In the genomic region with DNA sequence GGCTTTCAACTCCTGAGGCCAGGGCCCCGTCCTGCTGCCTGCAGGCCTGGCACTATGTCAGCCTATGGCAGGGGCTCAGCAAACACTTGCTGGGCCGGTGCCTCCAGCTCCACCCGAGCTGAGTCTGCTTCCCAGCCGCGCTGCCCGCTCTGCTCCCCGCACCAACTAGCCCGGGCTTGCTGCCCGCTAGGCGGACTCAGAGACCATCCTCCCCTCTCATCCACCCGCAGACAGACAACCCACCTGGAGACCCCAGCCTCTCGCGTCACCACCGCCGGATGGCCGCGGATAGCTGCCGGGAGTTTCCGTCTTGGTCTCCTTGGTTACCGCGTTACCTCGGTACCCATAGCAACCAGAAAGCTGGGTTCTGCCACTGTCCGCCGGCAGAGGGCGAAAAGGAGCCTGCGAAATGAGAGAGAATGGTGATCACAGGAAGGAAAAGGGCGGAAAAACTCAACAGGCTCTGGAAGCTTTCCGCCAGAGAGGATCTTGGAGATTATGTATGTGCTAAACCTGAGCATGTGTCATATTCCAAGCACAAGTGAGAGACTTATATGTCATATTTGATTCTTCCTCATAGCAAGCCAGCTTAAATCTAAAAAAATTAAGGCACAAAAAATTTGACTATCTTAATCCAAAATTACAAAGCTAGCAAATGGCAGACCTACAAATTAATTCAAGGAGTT, we compare ENCODE assay signal across 8 cellular contexts. TPM values are rescaled to one million over a fixed set of nuclear protein-coding genes. Genes with fewer than 3 reads are reported as not detected.
DNase-seq lines count a peak whose midpoint lies in the region; ATAC-seq and TF ChIP-seq lines count a peak whose summit lies in the region.

ZBBX (minus strand) TSS at position 294 of the 686 bp plus-strand sequence. CDS start 7,396 bp downstream, outside the sequence.

- H3K36me3 ChIP-seq in adrenal gland (replicated peaks in 1 of 2): no peaks in the 10 kb centered on the region
- H3K36me3 ChIP-seq in right atrium auricular region: no peaks in the 10 kb centered on the region
- no peaks in the 10 kb centered on the region for H3K36me3 ChIP-seq in vagina

- DNase-seq in NCI-H1436 (lab: John Stamatoyannopoulos, UW) (peak; percentile 87), T follicular helper cell (ENCODE audit: low read depth) (peak; percentile 76), adrenal gland (peak; percentile 81 to 96 (median 88)), right atrium auricular region (ENCODE audit: low spot score) (peak; percentile 84), pulmonary artery endothelial cell (ENCODE audit: low read depth, low spot score) (peak; percentile 17), vagina (ENCODE audit: extremely low spot score in 2 of 2) (no peak)

- ATAC-seq in HG02840 (IDR thresholded peaks at IDR 0.05; ENCODE audit: low FRiP score, unreplicated experiment): peak; percentile 100

- H3K4me3 ChIP-seq in adrenal gland (peak within 1 kb of the TSS in 1 of 4 donors; percentile 47), right atrium auricular region (peak within 1 kb of the TSS; percentile 34 to 42), vagina (peak within 1 kb of the TSS; percentile 11 to 23)

- H3K27me3 ChIP-seq in adrenal gland (no peaks in the 10 kb centered on the region), right atrium auricular region (no peaks in the 10 kb centered on the region), vagina (no peaks in the 10 kb centered on the region)

- H3K4me1 ChIP-seq in adrenal gland (replicated peaks in 1 of 2) (peaks cover 0 to 4% of the 10 kb centered on the region in 2 donors), right atrium auricular region (peaks cover 0 to 7% of the 10 kb centered on the region in 2 donors), vagina (no peaks in the 10 kb centered on the region)

- H3K9me3 ChIP-seq in adrenal gland (replicated peaks in 1 of 3) (peaks cover 0 to 4% (median 0%) of the 10 kb centered on the region in 3 donors), right atrium auricular region (no peaks in the 10 kb centered on the region), vagina (no peaks in the 10 kb centered on the region)

- peak; percentile 92 for TF ChIP-seq CTCF in GM12873 (IDR thresholded peaks at IDR 0.05; ENCODE audit: insufficient read depth, low read depth, low read length, missing control alignments)
- TF ChIP-seq CTCF in adrenal gland (IDR thresholded peaks at IDR 0.05): peak; percentile 86 to 95 (median 90)
- TF ChIP-seq CTCF in right atrium auricular region (IDR thresholded peaks at IDR 0.05): peak; percentile 79 to 86
- peak in 2 of 3 experiments; percentile 38 to 62 for TF ChIP-seq CTCF in vagina (IDR thresholded peaks at IDR 0.05)

- H3K27ac ChIP-seq in adrenal gland (no peak within 1 kb of the TSS), right atrium auricular region (no peak within 1 kb of the TSS), vagina (no peak within 1 kb of the TSS)

- WGBS in adrenal gland, 4 donors: 1 to 4% (median 3%) methylated on average over 7 to 28 of the region's 28 CpGs

- intact Hi-C loops in adrenal gland (cut with DNase I): loop anchor here in 1 of 2 donors (10.0 kb wide), 1 partner anchor 305 kb away; no protein-coding TSS in a partner anchor
- intact Hi-C loops in vagina (cut with DNase I): no loop called here

- TF ChIP-seq POLR2A in adrenal gland (IDR thresholded peaks at IDR 0.05): no peak
- no peak for TF ChIP-seq POLR2A in vagina (IDR thresholded peaks at IDR 0.05)

RNA-seq across cellular contexts. Expression of gene ZBBX, which starts in this region (rescaled TPM):
- total RNA-seq in adrenal gland (not detected), right atrium auricular region (not detected), pulmonary artery endothelial cell (0.04 and 0.07 TPM in 2 replicates), vagina (not detected)
- polyA plus RNA-seq in adrenal gland: under 1 TPM; 0.18 to 0.64 (median 0.40) TPM

Comparison
In these comparisons a context has a peak if more than half of its experiments do, and no peak if none do; other contexts are left out.
1. Peak in DNase-seq in adrenal gland; RNA of the gene not detected or under 1 TPM.
2. Peak in DNase-seq and H3K4me3 ChIP-seq in right atrium auricular region; RNA of the gene not detected or under 1 TPM.
3. Peak in DNase-seq in pulmonary artery endothelial cell; RNA of the gene not detected or under 1 TPM.
4. DNase-seq: peak in NCI-H1436 (single experiment) and T follicular helper cell (single experiment); none in vagina (0 of 2).
5. Peak in every context shown above with its lines, with median percentiles within 50 percentile points of each other: CTCF ChIP-seq.